22 cellular contexts compared by ENCODE assay signal in genomic region chr11:108125126-108125525, GRCh38. TPM values are rescaled to one million over a fixed set of nuclear protein-coding genes. Genes with fewer than 3 reads are reported as not detected.
DNase-seq lines count a peak whose midpoint lies in the region; ATAC-seq and TF ChIP-seq lines count a peak whose summit lies in the region.
"Had no signal": no experiment of that assay in that cellular context is flagged by ENCODE, and none has a peak within 500 bp of the region (broad histone marks: within the 10 kb centered on the region; RNA-seq: fewer than 3 reads in every experiment).

No MANE protein-coding gene starts in this region.

- CTCF ChIA-PET in activated CD4-positive, alpha-beta memory T cell treated with anti-CD3 and anti-CD28 coated beads, Interleukin-2, amount 10 ng/mL, durations not matched to agents 7 days and 5 days (lab: Charles Lee) = no interaction called here
- CTCF ChIA-PET in activated CD4-positive, alpha-beta memory T cell treated with anti-CD3 and anti-CD28 coated beads for 36 hours (lab: Charles Lee) = interaction anchor here (0.6 kb wide), 1 partner anchor 245 kb away, joined by 3 read pairs; no protein-coding TSS in a partner anchor

- no peaks in the 10 kb centered on the region for H3K9me3 Mint-ChIP-seq in activated CD4-positive, alpha-beta memory T cell treated with anti-CD3 and anti-CD28 coated beads, Interleukin-2, amount 10 ng/mL, durations not matched to agents 7 days and 5 days
- H3K9me3 Mint-ChIP-seq in activated CD4-positive, alpha-beta memory T cell treated with anti-CD3 and anti-CD28 coated beads for 36 hours = no peaks in the 10 kb centered on the region
- no peaks in the 10 kb centered on the region for H3K9me3 Mint-ChIP-seq in central memory CD8-positive, alpha-beta T cell
- no peaks in the 10 kb centered on the region for H3K9me3 Mint-ChIP-seq in HFFc6
- H3K9me3 Mint-ChIP-seq: H9, immature natural killer cell had no signal

- no peaks in the 10 kb centered on the region for H3K9me3 ChIP-seq in BE2C
- H3K9me3 ChIP-seq: A549, BLaER1, mucosa of descending colon, suprapubic skin, uterus had no signal

- no peaks in the 10 kb centered on the region for H3K27me3 Mint-ChIP-seq in activated CD4-positive, alpha-beta memory T cell treated with anti-CD3 and anti-CD28 coated beads, Interleukin-2, amount 10 ng/mL, durations not matched to agents 7 days and 5 days
- no peaks in the 10 kb centered on the region for H3K27me3 Mint-ChIP-seq in activated CD4-positive, alpha-beta memory T cell treated with anti-CD3 and anti-CD28 coated beads for 36 hours
- no peaks in the 10 kb centered on the region for H3K27me3 Mint-ChIP-seq in central memory CD8-positive, alpha-beta T cell
- H3K27me3 Mint-ChIP-seq in HFFc6 (ENCODE audit: insufficient read depth) = no peaks in the 10 kb centered on the region; the same call in 1 of the 2 replicates

- ATAC-seq in central memory CD8-positive, alpha-beta T cell (replicated peaks; ENCODE audit: extremely low read depth, poor library complexity, severe bottlenecking) = no peak
- ATAC-seq in GM18907 (IDR thresholded peaks at IDR 0.05; ENCODE audit: unreplicated experiment) (no peak), GM19023 (IDR thresholded peaks at IDR 0.05; ENCODE audit: unreplicated experiment) (no peak)
- ATAC-seq: A549, left ventricle myocardium superior, mucosa of descending colon had no signal

- peak overlapping the region; percentile 21 for H3K4me3 ChIP-seq in BE2C (ENCODE audit: low read depth, low read length)
- H3K4me3 ChIP-seq: A549, BLaER1, coronary artery, mucosa of descending colon, suprapubic skin, uterus had no signal

- H3K27ac Mint-ChIP-seq in activated CD4-positive, alpha-beta memory T cell treated with anti-CD3 and anti-CD28 coated beads, Interleukin-2, amount 10 ng/mL, durations not matched to agents 7 days and 5 days = peak overlapping the region; percentile 61
- H3K27ac Mint-ChIP-seq in activated CD4-positive, alpha-beta memory T cell treated with anti-CD3 and anti-CD28 coated beads for 36 hours = no peak overlapping the region
- peak overlapping the region; percentile 89 for H3K27ac Mint-ChIP-seq in central memory CD8-positive, alpha-beta T cell (ENCODE audit: low read depth)
- H3K27ac Mint-ChIP-seq in HFFc6 = no peak overlapping the region

- H3K4me1 ChIP-seq in BE2C = peaks cover 14% of the 10 kb centered on the region
- H3K4me1 ChIP-seq: uterus had no signal

- H3K36me3 Mint-ChIP-seq in activated CD4-positive, alpha-beta memory T cell treated with anti-CD3 and anti-CD28 coated beads, Interleukin-2, amount 10 ng/mL, durations not matched to agents 7 days and 5 days (ENCODE audit: low read depth) = peaks cover 30% of the 10 kb centered on the region
- H3K36me3 Mint-ChIP-seq in activated CD4-positive, alpha-beta memory T cell treated with anti-CD3 and anti-CD28 coated beads for 36 hours = peaks cover 6% of the 10 kb centered on the region
- H3K36me3 Mint-ChIP-seq in central memory CD8-positive, alpha-beta T cell (ENCODE audit: insufficient read depth) = peaks cover 7% of the 10 kb centered on the region
- peaks cover 27% of the 10 kb centered on the region for H3K36me3 Mint-ChIP-seq in HFFc6 (ENCODE audit: low read depth)

- POLR2A ChIA-PET in activated CD4-positive, alpha-beta memory T cell treated with anti-CD3 and anti-CD28 coated beads, Interleukin-2, amount 10 ng/mL, durations not matched to agents 7 days and 5 days (lab: Charles Lee) = interaction anchor here (4.0 kb wide), 1 partner anchor 98 kb away, joined by 23 read pairs; the partner anchor contains the start of genes ATM and NPAT
- POLR2A ChIA-PET in activated CD4-positive, alpha-beta memory T cell treated with anti-CD3 and anti-CD28 coated beads for 36 hours (lab: Charles Lee) = no interaction called here

- H3K4me3 Mint-ChIP-seq in activated CD4-positive, alpha-beta memory T cell treated with anti-CD3 and anti-CD28 coated beads, Interleukin-2, amount 10 ng/mL, durations not matched to agents 7 days and 5 days = no peak overlapping the region
- H3K4me3 Mint-ChIP-seq in activated CD4-positive, alpha-beta memory T cell treated with anti-CD3 and anti-CD28 coated beads for 36 hours = no peak overlapping the region
- no peak overlapping the region for H3K4me3 Mint-ChIP-seq in central memory CD8-positive, alpha-beta T cell
- H3K4me3 Mint-ChIP-seq in HFFc6 = no peak overlapping the region
- H3K4me3 Mint-ChIP-seq: H9 had no signal

- no peak for DNase-seq in activated CD4-positive, alpha-beta memory T cell treated with anti-CD3 and anti-CD28 coated beads, Interleukin-2, amount 10 ng/mL, durations not matched to agents 7 days and 5 days
- DNase-seq in activated CD4-positive, alpha-beta memory T cell treated with anti-CD3 and anti-CD28 coated beads for 36 hours = no peak
- DNase-seq in BE2C (peak; percentile 43), NCI-H2227 (lab: John Stamatoyannopoulos, UW; ENCODE audit: unreplicated experiment) (peak; percentile 23), HFFc6 (no peak)
- DNase-seq in central memory CD8-positive, alpha-beta T cell (ENCODE audit: low spot score in 2 of 2) = no peak
- DNase-seq: H9; immature natural killer cell; left ventricle myocardium superior; mucosa of descending colon; NCI-H1417 treated with DMSO at 0.1 percent for 48 hours; NCI-H524 treated with DMSO at 0.1 percent for 48 hours; stimulated activated CD4-positive, alpha-beta T cell treated with anti-CD3 and anti-CD28 coated beads, Interleukin-12 subunit alpha, Interleukin-12 subunit beta, amount 100 ng/mL, for 4 hours; SW 1271; uterus; WERI-Rb-1 had no signal

- intact Hi-C loops in activated CD4-positive, alpha-beta memory T cell treated with anti-CD3 and anti-CD28 coated beads for 36 hours (cut with micrococcal nuclease) = no loop called here

- TF ChIP-seq CTCF in BE2C (IDR thresholded peaks at IDR 0.05; ENCODE audit: low read depth, low read length) = no peak
- TF ChIP-seq CTCF in HFFc6 (IDR thresholded peaks at IDR 0.05) = no peak

- H3K27me3 ChIP-seq in BE2C = no peaks in the 10 kb centered on the region
- H3K27me3 ChIP-seq: BLaER1, suprapubic skin, uterus had no signal

- peaks cover 27% of the 10 kb centered on the region for H3K36me3 ChIP-seq in BE2C
- H3K36me3 ChIP-seq: uterus had no signal

- peaks cover 49% of the 10 kb centered on the region for H3K4me1 Mint-ChIP-seq in activated CD4-positive, alpha-beta memory T cell treated with anti-CD3 and anti-CD28 coated beads, Interleukin-2, amount 10 ng/mL, durations not matched to agents 7 days and 5 days
- peaks cover 34% of the 10 kb centered on the region for H3K4me1 Mint-ChIP-seq in activated CD4-positive, alpha-beta memory T cell treated with anti-CD3 and anti-CD28 coated beads for 36 hours (ENCODE audit: low read depth)
- peaks cover 63% of the 10 kb centered on the region for H3K4me1 Mint-ChIP-seq in central memory CD8-positive, alpha-beta T cell
- peaks cover 38% of the 10 kb centered on the region for H3K4me1 Mint-ChIP-seq in HFFc6 (ENCODE audit: low read depth)

RNA-seq across cellular contexts. Expression of gene ACAT1, which starts 3.8 kb away (rescaled TPM):
- 10 to 100 TPM; 46.2 to 55.1 TPM for total RNA-seq in activated CD4-positive, alpha-beta memory T cell treated with anti-CD3 and anti-CD28 coated beads, Interleukin-2, amount 10 ng/mL, durations not matched to agents 7 days and 5 days
- 10 to 100 TPM; 58.3 to 64.9 TPM for total RNA-seq in activated CD4-positive, alpha-beta memory T cell treated with anti-CD3 and anti-CD28 coated beads for 36 hours
- polyA plus RNA-seq in BE2C (2012; ENCODE audit: insufficient read depth, insufficient read length, low read depth) = 59.4 TPM
- total RNA-seq in HFFc6 (2021; fragmentation: NEBNext Ultra II Directional; extraction: Animal tissue kit (Norgen Biotek cat#: 25700)) = 10 to 100 TPM; 60.0 to 67.4 (median 64.4) TPM

Comparison
In these comparisons a context has a peak if more than half of its experiments do, and no peak if none do; other contexts are left out.
1. H3K27ac Mint-ChIP-seq: peak in activated CD4-positive, alpha-beta memory T cell treated with anti-CD3 and anti-CD28 coated beads, Interleukin-2, amount 10 ng/mL, durations not matched to agents 7 days and 5 days (single experiment) and central memory CD8-positive, alpha-beta T cell (single experiment); none in activated CD4-positive, alpha-beta memory T cell treated with anti-CD3 and anti-CD28 coated beads for 36 hours (single experiment) and HFFc6 (single experiment).
2. DNase-seq: peak in BE2C (single experiment) and NCI-H2227 (single experiment); none in activated CD4-positive, alpha-beta memory T cell treated with anti-CD3 and anti-CD28 coated beads, Interleukin-2, amount 10 ng/mL, durations not matched to agents 7 days and 5 days (single experiment), activated CD4-positive, alpha-beta memory T cell treated with anti-CD3 and anti-CD28 coated beads for 36 hours (single experiment), central memory CD8-positive, alpha-beta T cell (0 of 2) and HFFc6 (single experiment).